In genomic region chr11:64238999-64239398, GRCh38 we compare ENCODE assay signal across 13 cellular contexts. TPM values are rescaled to one million over a fixed set of nuclear protein-coding genes. Genes with fewer than 3 reads are reported as not detected.
DNase-seq lines count a peak whose midpoint lies in the region; ATAC-seq and TF ChIP-seq lines count a peak whose summit lies in the region.
"Had no signal": no experiment of that assay in that cellular context is flagged by ENCODE, and none has a peak within 500 bp of the region (broad histone marks: within the 10 kb centered on the region; RNA-seq: fewer than 3 reads in every experiment).

No MANE protein-coding gene starts in this region.

- POLR2A ChIA-PET in activated CD4-positive, alpha-beta T cell treated with anti-CD3 and anti-CD28 coated beads for 36 hours (lab: Charles Lee): no interaction called here
- POLR2A ChIA-PET in OCI-LY7 (lab: Charles Lee): interaction anchor here (0.6 kb wide), 2 partner anchors 299 to 621 kb away, joined by 3 to 5 read pairs; no protein-coding TSS in a partner anchor

- no peak for DNase-seq in activated CD4-positive, alpha-beta T cell treated with anti-CD3 and anti-CD28 coated beads for 36 hours
- no peak for DNase-seq in activated CD4-positive, alpha-beta T cell treated with anti-CD3 and anti-CD28 coated beads, Interleukin-2, amount 50 U/mL, for 4 hours
- DNase-seq in OCI-LY7 (ENCODE audit: low spot score) (peak; percentile 40), smooth muscle cell (lab: John Stamatoyannopoulos, UW; ENCODE audit: unreplicated experiment) (no peak), NCI-H345 (lab: John Stamatoyannopoulos, UW) (no peak), islet precursor cell (no peak)
- DNase-seq: activated CD4-positive, CD25-positive, alpha-beta regulatory T cell treated with anti-CD3 and anti-CD28 coated beads, Interleukin-2, amount 50 U/mL, for 72 hours; NCI-H748 treated with DMSO at 0.1 percent for 48 hours; thyroid gland had no signal

- H3K4me2 ChIP-seq in OCI-LY7 (ENCODE audit: low read length) (peak overlapping the region; percentile 92; the same call in 1 of the 2 replicates), smooth muscle cell (no peak overlapping the region)
- H3K4me2 ChIP-seq: A549 had no signal

- H3K36me3 ChIP-seq in OCI-LY7 (ENCODE audit: insufficient read depth, low read length) (peaks cover 35% of the 10 kb centered on the region), smooth muscle cell (ENCODE audit: low read depth) (no peaks in the 10 kb centered on the region)

- intact Hi-C loops in activated CD4-positive, alpha-beta T cell treated with anti-CD3 and anti-CD28 coated beads for 36 hours (cut with DNase I, micrococcal nuclease): no loop called here
- intact Hi-C loops in OCI-LY7 (cut with micrococcal nuclease; ENCODE audit: unreplicated experiment): no loop called here
- intact Hi-C loops in dendritic cell treated with granulocyte-macrophage colony-stimulating factor and Interleukin-4, amounts not matched to agents 40 ng/mL and 50 ng/mL, for 4 days (cut with micrococcal nuclease): no loop called here

- H3K27ac Mint-ChIP-seq in activated CD4-positive, alpha-beta T cell treated with anti-CD3 and anti-CD28 coated beads for 36 hours: peak overlapping the region; percentile 99
- peak overlapping the region; percentile 99 for H3K27ac Mint-ChIP-seq in dendritic cell treated with granulocyte-macrophage colony-stimulating factor and Interleukin-4, amounts not matched to agents 40 ng/mL and 50 ng/mL, for 4 days

- no peaks in the 10 kb centered on the region for H3K27me3 ChIP-seq in smooth muscle cell (ENCODE audit: low read depth)
- H3K27me3 ChIP-seq: thyroid gland had no signal

- no peak for ATAC-seq in activated CD4-positive, alpha-beta T cell treated with anti-CD3 and anti-CD28 coated beads for 36 hours
- ATAC-seq in HG03571 (IDR thresholded peaks at IDR 0.05; ENCODE audit: unreplicated experiment): no peak
- ATAC-seq: A549 had no signal

- H3K4me3 Mint-ChIP-seq in activated CD4-positive, alpha-beta T cell treated with anti-CD3 and anti-CD28 coated beads for 36 hours: no peak overlapping the region
- H3K4me3 Mint-ChIP-seq in dendritic cell treated with granulocyte-macrophage colony-stimulating factor and Interleukin-4, amounts not matched to agents 40 ng/mL and 50 ng/mL, for 4 days: peak overlapping the region; percentile 20

- H3K9ac ChIP-seq in smooth muscle cell (ENCODE audit: low read depth): no peak overlapping the region
- H3K9ac ChIP-seq: KMS-11 had no signal

- no TSS peak for BruUV-seq in OCI-LY7 (replicated peaks; lab: Mats Ljungman, UMichigan)

- CTCF ChIA-PET in activated CD4-positive, alpha-beta T cell treated with anti-CD3 and anti-CD28 coated beads for 36 hours (lab: Charles Lee): interaction anchor here (0.5 to 1.0 kb wide), 2 partner anchors 30 to 267 kb away, joined by 3 read pairs; no protein-coding TSS in a partner anchor
- CTCF ChIA-PET in OCI-LY7 (lab: Charles Lee; ENCODE audit: unreplicated experiment): interaction anchor here (1.9 kb wide), 1 partner anchor 32 kb away, joined by 9 read pairs; the partner anchor contains the start of gene FERMT3

- H3K4me1 ChIP-seq in OCI-LY7 (ENCODE audit: insufficient read depth, low read length, poor library complexity, severe bottlenecking) (peaks cover 49% of the 10 kb centered on the region), smooth muscle cell (ENCODE audit: low read depth) (peaks cover 10% of the 10 kb centered on the region)

- no peaks in the 10 kb centered on the region for H3K9me3 ChIP-seq in OCI-LY7 (ENCODE audit: low read length)
- no peaks in the 10 kb centered on the region for H3K9me3 ChIP-seq in smooth muscle cell (replicated peaks; ENCODE audit: low read depth)
- H3K9me3 ChIP-seq: A549, thyroid gland had no signal

- H3K9me3 Mint-ChIP-seq in activated CD4-positive, alpha-beta T cell treated with anti-CD3 and anti-CD28 coated beads for 36 hours (ENCODE audit: low read depth): no peaks in the 10 kb centered on the region
- no peaks in the 10 kb centered on the region for H3K9me3 Mint-ChIP-seq in dendritic cell treated with granulocyte-macrophage colony-stimulating factor and Interleukin-4, amounts not matched to agents 40 ng/mL and 50 ng/mL, for 4 days

- H3F3A ChIP-seq in smooth muscle cell (ENCODE audit: low read depth): peaks cover 17% of the 10 kb centered on the region

- WGBS in smooth muscle cell (ENCODE audit: low lambda C conversion rate): 98% methylated on average over 5 of the region's 5 CpGs

- H3K4me1 Mint-ChIP-seq in activated CD4-positive, alpha-beta T cell treated with anti-CD3 and anti-CD28 coated beads for 36 hours: peaks cover 34% of the 10 kb centered on the region
- H3K4me1 Mint-ChIP-seq in dendritic cell treated with granulocyte-macrophage colony-stimulating factor and Interleukin-4, amounts not matched to agents 40 ng/mL and 50 ng/mL, for 4 days (ENCODE audit: low read depth): peaks cover 81% of the 10 kb centered on the region

- H3K27me3 Mint-ChIP-seq in activated CD4-positive, alpha-beta T cell treated with anti-CD3 and anti-CD28 coated beads for 36 hours: no peaks in the 10 kb centered on the region
- no peaks in the 10 kb centered on the region for H3K27me3 Mint-ChIP-seq in dendritic cell treated with granulocyte-macrophage colony-stimulating factor and Interleukin-4, amounts not matched to agents 40 ng/mL and 50 ng/mL, for 4 days

- H2AFZ ChIP-seq in OCI-LY7 (ENCODE audit: low read length) (no peak overlapping the region), smooth muscle cell (ENCODE audit: low read depth) (no peak overlapping the region)

- peak overlapping the region; percentile 91 for H3K27ac ChIP-seq in OCI-LY7 (ENCODE audit: low read depth, low read length, poor library complexity, severe bottlenecking)
- H3K27ac ChIP-seq in smooth muscle cell (ENCODE audit: low read depth): peak overlapping the region; percentile 93

- H4K20me1 ChIP-seq in OCI-LY7 (ENCODE audit: insufficient read depth, low read length) (no peaks in the 10 kb centered on the region), smooth muscle cell (ENCODE audit: low read depth) (peaks cover 25% of the 10 kb centered on the region)

- peaks cover 11% of the 10 kb centered on the region; the same call in 1 of the 2 replicates for H3K79me2 ChIP-seq in OCI-LY7 (ENCODE audit: insufficient read depth, low read depth, low read length)
- peaks cover 3% of the 10 kb centered on the region for H3K79me2 ChIP-seq in smooth muscle cell (ENCODE audit: low read depth)

- H3K36me3 Mint-ChIP-seq in activated CD4-positive, alpha-beta T cell treated with anti-CD3 and anti-CD28 coated beads for 36 hours (ENCODE audit: low read depth): peaks cover 42% of the 10 kb centered on the region
- peaks cover 78% of the 10 kb centered on the region for H3K36me3 Mint-ChIP-seq in dendritic cell treated with granulocyte-macrophage colony-stimulating factor and Interleukin-4, amounts not matched to agents 40 ng/mL and 50 ng/mL, for 4 days (ENCODE audit: low read depth)

- TF ChIP-seq CTCF in OCI-LY7 (conservative IDR thresholded peaks at IDR 0.05; ENCODE audit: low read length) (no peak), smooth muscle cell (IDR thresholded peaks at IDR 0.05; ENCODE audit: borderline replicate concordance, insufficient read depth, poor library complexity, severe bottlenecking) (no peak)

- no peaks in the 10 kb centered on the region for H3K9me2 ChIP-seq in OCI-LY7 (ENCODE audit: insufficient read depth, low read length)

- no peak overlapping the region for H3K4me3 ChIP-seq in OCI-LY7 (ENCODE audit: low read depth, low read length, poor library complexity, severe bottlenecking)
- H3K4me3 ChIP-seq in smooth muscle cell: no peak overlapping the region
- H3K4me3 ChIP-seq: A549, thyroid gland had no signal

RNA-seq across cellular contexts. Expression of gene FKBP2, which starts 1.9 kb away (rescaled TPM):
- total RNA-seq in activated CD4-positive, alpha-beta T cell treated with anti-CD3 and anti-CD28 coated beads for 36 hours: 10 to 100 TPM; 19.9 to 21.3 TPM
- 57.3 and 70.6 TPM in 2 replicates for total RNA-seq in OCI-LY7 (2014; rRNA removed; shearing (Covaris generic))
- total RNA-seq in OCI-LY7 (2022) (39.7 and 45.5 TPM in 2 replicates), smooth muscle cell (31.0 and 51.3 TPM in 2 replicates)
- 231 and 246 TPM in 2 replicates for polyA plus RNA-seq in smooth muscle cell

RNA-seq across cellular contexts. Expression of gene VEGFB, which starts 4.6 kb away (rescaled TPM):
- 10 to 100 TPM; 80.0 to 80.3 TPM for total RNA-seq in activated CD4-positive, alpha-beta T cell treated with anti-CD3 and anti-CD28 coated beads for 36 hours
- 35.3 and 46.3 TPM in 2 replicates for total RNA-seq in OCI-LY7 (2014; rRNA removed; shearing (Covaris generic))
- 59.6 and 60.8 TPM in 2 replicates for total RNA-seq in OCI-LY7 (2022)
- 20.0 and 27.9 TPM in 2 replicates for total RNA-seq in smooth muscle cell
- polyA plus RNA-seq in smooth muscle cell: 94.4 and 96.5 TPM in 2 replicates

RNA-seq across cellular contexts. Expression of gene PPP1R14B, which starts 7.7 kb away (rescaled TPM):
- total RNA-seq in activated CD4-positive, alpha-beta T cell treated with anti-CD3 and anti-CD28 coated beads for 36 hours: 100 to 1,000 TPM; 261 to 267 TPM
- total RNA-seq in OCI-LY7 (2014; rRNA removed; shearing (Covaris generic)): 198 and 219 TPM in 2 replicates
- total RNA-seq in OCI-LY7 (2022): 207 and 223 TPM in 2 replicates
- total RNA-seq in smooth muscle cell: 213 and 242 TPM in 2 replicates
- 530 and 589 TPM in 2 replicates for polyA plus RNA-seq in smooth muscle cell

RNA-seq across cellular contexts. Expression of gene DNAJC4, which starts 8.7 kb away (rescaled TPM):
- 10 to 100 TPM; 21.9 to 23.1 TPM for total RNA-seq in activated CD4-positive, alpha-beta T cell treated with anti-CD3 and anti-CD28 coated beads for 36 hours
- 14.1 and 19.2 TPM in 2 replicates for total RNA-seq in OCI-LY7 (2014; rRNA removed; shearing (Covaris generic))
- total RNA-seq in OCI-LY7 (2022) (42.4 and 56.0 TPM in 2 replicates), smooth muscle cell (14.5 and 14.7 TPM in 2 replicates)
- polyA plus RNA-seq in smooth muscle cell: 76.7 and 78.5 TPM in 2 replicates

RNA-seq across cellular contexts. Expression of gene PLCB3, which starts 12.3 kb away (rescaled TPM):
- 10 to 100 TPM in 1 of 2 experiments, 1 to 10 TPM in 1; 9.0 to 10.9 TPM for total RNA-seq in activated CD4-positive, alpha-beta T cell treated with anti-CD3 and anti-CD28 coated beads for 36 hours
- 7.6 and 8.6 TPM in 2 replicates for total RNA-seq in OCI-LY7 (2014; rRNA removed; shearing (Covaris generic))
- total RNA-seq in OCI-LY7 (2022) (10.3 and 12.4 TPM in 2 replicates), smooth muscle cell (15.0 and 17.1 TPM in 2 replicates)
- 14.8 and 15.6 TPM in 2 replicates for polyA plus RNA-seq in smooth muscle cell
